ENCODE assay signal across 8 cellular contexts in genomic region chr11:123300874-123301695, GRCh38.
DNase-seq lines count a peak whose midpoint lies in the region; ATAC-seq and TF ChIP-seq lines count a peak whose summit lies in the region.

No MANE protein-coding gene starts in this region.

- no peak for ATAC-seq in heart right ventricle
- no peak for ATAC-seq in left cardiac atrium
- no peak for ATAC-seq in HG03520 (IDR thresholded peaks at IDR 0.05; ENCODE audit: unreplicated experiment)
- ATAC-seq in GM18867 (IDR thresholded peaks at IDR 0.05; ENCODE audit: unreplicated experiment): no peak

- peak overlapping the region in 7 of 10 donors; percentile 33 to 59 (median 50) for H3K4me3 ChIP-seq in heart right ventricle

- 17 to 32% methylated on average over 6 of the region's 6 CpGs for WGBS in heart right ventricle, 2 donors

- DNase-seq in heart right ventricle (no peak), left cardiac atrium (no peak), immature natural killer cell (no peak), islet precursor cell (no peak), NCI-H2029 treated with DMSO at 0.1 percent for 48 hours (lab: John Stamatoyannopoulos, UW) (no peak)
- no peak for DNase-seq in activated naive CD8-positive, alpha-beta T cell treated with anti-CD3 and anti-CD28 coated beads for 36 hours

- no peaks in the 10 kb centered on the region for H3K36me3 ChIP-seq in heart right ventricle

- H3K4me3 Mint-ChIP-seq in activated naive CD8-positive, alpha-beta T cell treated with anti-CD3 and anti-CD28 coated beads for 36 hours: peak overlapping the region; percentile 10
- peak overlapping the region; percentile 50 to 72 (median 64) for H3K4me3 Mint-ChIP-seq in immature natural killer cell

- H3K9me3 ChIP-seq in heart right ventricle: no peaks in the 10 kb centered on the region

- peak overlapping the region in 2 of 10 donors; percentile 18 to 31 for H3K27ac ChIP-seq in heart right ventricle

- intact Hi-C loops in heart right ventricle (cut with DNase I) (loop anchor here (1.0 to 10.0 kb wide), 9 partner anchors 54 to 178 kb away; no protein-coding TSS in a partner anchor), left cardiac atrium (cut with DNase I) (loop anchor here (2.0 to 10.0 kb wide), 4 partner anchors 58 to 178 kb away; no protein-coding TSS in a partner anchor)

- peaks cover 0 to 32% (median 13%) of the 10 kb centered on the region in 9 donors for H3K4me1 ChIP-seq in heart right ventricle

- H3K36me3 Mint-ChIP-seq in activated naive CD8-positive, alpha-beta T cell treated with anti-CD3 and anti-CD28 coated beads for 36 hours: no peaks in the 10 kb centered on the region
- H3K36me3 Mint-ChIP-seq in immature natural killer cell: no peaks in the 10 kb centered on the region

- peaks cover 21% of the 10 kb centered on the region for H3K27me3 Mint-ChIP-seq in activated naive CD8-positive, alpha-beta T cell treated with anti-CD3 and anti-CD28 coated beads for 36 hours
- peaks cover 0 to 13% (median 7%) of the 10 kb centered on the region in 3 donors for H3K27me3 Mint-ChIP-seq in immature natural killer cell (ENCODE audit: low read depth in 3 of 3)

- H3K27me3 ChIP-seq in heart right ventricle: peaks cover 0 to 26% (median 14%) of the 10 kb centered on the region in 7 donors

- TF ChIP-seq CTCF in heart right ventricle (IDR thresholded peaks at IDR 0.05): no peak

- no peak overlapping the region for H3K27ac Mint-ChIP-seq in activated naive CD8-positive, alpha-beta T cell treated with anti-CD3 and anti-CD28 coated beads for 36 hours
- H3K27ac Mint-ChIP-seq in immature natural killer cell: no peak overlapping the region

- no peaks in the 10 kb centered on the region for H3K9me3 Mint-ChIP-seq in activated naive CD8-positive, alpha-beta T cell treated with anti-CD3 and anti-CD28 coated beads for 36 hours
- no peaks in the 10 kb centered on the region for H3K9me3 Mint-ChIP-seq in immature natural killer cell

- peaks cover 36% of the 10 kb centered on the region for H3K4me1 Mint-ChIP-seq in activated naive CD8-positive, alpha-beta T cell treated with anti-CD3 and anti-CD28 coated beads for 36 hours
- H3K4me1 Mint-ChIP-seq in immature natural killer cell: peaks cover 28 to 43% of the 10 kb centered on the region in 2 donors
